ENCODE assay signal across 25 cellular contexts in the genomic region with DNA sequence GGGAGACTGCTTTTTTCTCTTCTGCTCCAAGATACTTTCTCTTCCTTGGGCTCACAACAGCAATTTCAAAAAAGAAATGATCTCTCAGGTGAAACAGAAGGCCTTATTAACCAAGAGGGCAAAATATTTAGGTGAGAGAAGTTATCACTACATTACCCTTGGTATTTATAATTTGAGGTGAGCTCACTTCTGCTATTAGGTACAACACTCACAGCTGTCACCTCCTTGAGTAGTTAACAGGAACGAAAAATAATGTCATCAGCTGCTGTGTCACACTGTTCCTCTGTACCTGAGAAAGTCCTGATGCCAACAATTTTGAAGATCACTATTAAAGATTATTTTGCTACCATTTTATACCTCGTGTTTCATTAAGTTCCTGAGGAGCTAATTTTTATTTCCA.
"Had no signal": no experiment of that assay in that cellular context is flagged by ENCODE, and none has a peak within 500 bp of the region (broad histone marks: within the 10 kb centered on the region; RNA-seq: fewer than 3 reads in every experiment).

No MANE protein-coding gene starts in this region.

- DNase-seq: cortex of kidney; effector CD8-positive, alpha-beta T cell; effector memory CD8-positive, alpha-beta T cell; endodermal cell; erythroblast; esophagus squamous epithelium; foreskin fibroblast; foreskin melanocyte; gastrocnemius medialis; glutamatergic neuron; head of caudate nucleus; heart right ventricle; hippocampal formation; left cardiac atrium; left lung; left ventricle myocardium superior; lower lobe of right lung; mesenchymal stem cell; mucosa of descending colon; naive B cell had no signal

- H3K36me3 ChIP-seq: esophagus squamous epithelium, gastrocnemius medialis, heart right ventricle, left lung, lower lobe of right lung had no signal

- H3K4me1 ChIP-seq: esophagus squamous epithelium, gastrocnemius medialis, heart right ventricle, left lung, lower lobe of right lung had no signal

- ATAC-seq: effector memory CD8-positive, alpha-beta T cell; esophagus mucosa; gastrocnemius medialis; heart right ventricle; left cardiac atrium; left lung; left ventricle myocardium superior; lower lobe of right lung; mucosa of descending colon had no signal

- H3K27ac ChIP-seq: epithelial cell of prostate, esophagus squamous epithelium, gastrocnemius medialis, heart right ventricle, left lung, lower lobe of right lung had no signal

- H3K9me3 ChIP-seq: esophagus squamous epithelium, gastrocnemius medialis, heart right ventricle, left lung, lower lobe of right lung, mucosa of descending colon had no signal

- H3K27me3 ChIP-seq: esophagus squamous epithelium, gastrocnemius medialis, left lung had no signal

- FAIRE-seq: endometrium, islet of Langerhans, keratinocyte had no signal

- H3K4me3 ChIP-seq: esophagus squamous epithelium, gastrocnemius medialis, heart right ventricle, left lung, lower lobe of right lung, mucosa of descending colon had no signal
